ENCODE assay signal across 8 cellular contexts in the genomic region with DNA sequence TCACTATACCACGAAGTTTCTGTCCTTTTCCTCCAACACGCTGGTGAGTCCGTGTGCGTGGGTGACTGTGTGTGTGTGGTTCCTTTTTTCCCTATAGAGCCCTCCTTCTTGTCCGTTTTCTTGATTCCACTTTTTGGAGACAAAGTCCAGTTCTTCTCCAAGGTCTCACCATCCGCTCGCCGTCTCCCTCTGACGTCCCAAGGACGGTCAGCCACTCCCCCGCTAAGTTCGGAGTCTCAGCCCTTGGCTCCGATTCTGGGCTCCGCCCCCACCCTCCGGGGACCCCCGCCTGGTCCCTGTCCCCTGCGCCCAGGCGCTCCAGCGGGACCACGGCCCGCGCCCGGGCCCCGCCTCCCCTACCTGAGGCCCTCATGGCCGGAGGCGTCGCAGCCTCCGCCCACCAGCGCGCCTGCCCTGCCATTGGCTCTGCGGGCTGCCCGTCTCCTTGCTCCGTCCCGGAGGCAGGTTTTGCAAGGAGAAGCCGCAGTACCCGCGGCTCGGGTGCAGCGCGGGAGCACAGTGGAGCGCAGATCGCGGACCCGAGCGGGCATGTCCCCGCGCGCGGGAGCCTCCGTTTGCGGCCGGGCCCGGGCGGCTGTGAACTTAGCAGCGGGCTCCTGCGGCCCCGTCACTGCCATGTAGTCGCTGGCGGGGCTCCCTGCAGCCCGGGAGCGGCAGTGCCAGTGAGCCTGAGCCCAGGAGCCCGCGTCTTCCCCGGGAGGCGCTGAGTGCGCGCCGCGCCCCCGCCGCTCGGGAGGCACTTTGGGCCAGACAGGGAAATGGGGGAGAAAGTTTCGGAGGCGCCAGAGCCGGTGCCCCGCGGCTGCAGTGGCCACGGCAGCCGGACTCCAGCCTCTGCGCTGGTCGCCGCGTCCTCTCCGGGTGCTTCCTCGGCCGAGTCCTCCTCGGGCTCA. TPM values are rescaled to one million over a fixed set of nuclear protein-coding genes. Genes with fewer than 3 reads are reported as not detected.
DNase-seq lines count a peak whose midpoint lies in the region; ATAC-seq and TF ChIP-seq lines count a peak whose summit lies in the region.

A gene (plus strand): TSS at position 517 of the 914 bp plus-strand sequence. CDS start 263 bp downstream, at position 780.

- H3K27ac Mint-ChIP-seq in IgD-negative memory B cell: peak within 1 kb of the TSS in 1 of 3 donors; percentile 29
- H3K27ac Mint-ChIP-seq in activated T-helper 2 cell treated with anti-CD3 and anti-CD28 coated beads, Interferon-gamma antibody, Interleukin-2, Interleukin-4, amounts not matched to agents 10 μg/mL and 5 μg/mL and 100 μg/mL, durations not matched to agents 14 hours and 24 hours and 36 hours: no peak within 1 kb of the TSS
- H3K27ac Mint-ChIP-seq in natural killer cell treated with Interleukin-12 subunit alpha and Interleukin-12 subunit beta and Interleukin-15 and Interleukin-18, amount 100 ng/mL, for 72 hours: no peak within 1 kb of the TSS

- no peaks in the 10 kb centered on the region for H3K9me3 Mint-ChIP-seq in IgD-negative memory B cell
- no peaks in the 10 kb centered on the region for H3K9me3 Mint-ChIP-seq in activated T-helper 2 cell treated with anti-CD3 and anti-CD28 coated beads, Interferon-gamma antibody, Interleukin-2, Interleukin-4, amounts not matched to agents 10 μg/mL and 5 μg/mL and 100 μg/mL, durations not matched to agents 14 hours and 24 hours and 36 hours
- no peaks in the 10 kb centered on the region for H3K9me3 Mint-ChIP-seq in natural killer cell treated with Interleukin-12 subunit alpha and Interleukin-12 subunit beta and Interleukin-15 and Interleukin-18, amount 100 ng/mL, for 72 hours

- H3K27me3 Mint-ChIP-seq in IgD-negative memory B cell: peaks cover 23% of the 10 kb centered on the region
- H3K27me3 Mint-ChIP-seq in activated T-helper 2 cell treated with anti-CD3 and anti-CD28 coated beads, Interferon-gamma antibody, Interleukin-2, Interleukin-4, amounts not matched to agents 10 μg/mL and 5 μg/mL and 100 μg/mL, durations not matched to agents 14 hours and 24 hours and 36 hours (ENCODE audit: low read depth): peaks cover 64% of the 10 kb centered on the region
- peaks cover 31 to 70% of the 10 kb centered on the region in 2 donors for H3K27me3 Mint-ChIP-seq in natural killer cell treated with Interleukin-12 subunit alpha and Interleukin-12 subunit beta and Interleukin-15 and Interleukin-18, amount 100 ng/mL, for 72 hours

- DNase-seq in DMS153 treated with DMSO at 0.1 percent for 48 hours (lab: John Stamatoyannopoulos, UW; ENCODE audit: unreplicated experiment) (peak; percentile 42), OCI-M1 (lab: John Stamatoyannopoulos, UW) (peak; percentile 91), foreskin fibroblast (peak; percentile 83 to 93)
- DNase-seq in activated T-helper 2 cell treated with anti-CD3 and anti-CD28 coated beads, Interferon-gamma antibody, Interleukin-2, Interleukin-4, amounts not matched to agents 10 μg/mL and 5 μg/mL and 100 μg/mL, durations not matched to agents 14 hours and 24 hours and 36 hours (ENCODE audit: low spot score): peak; percentile 69
- DNase-seq in natural killer cell treated with Interleukin-12 subunit alpha and Interleukin-12 subunit beta and Interleukin-15 and Interleukin-18, amount 100 ng/mL, for 72 hours (ENCODE audit: low spot score): peak; percentile 75

- TF ChIP-seq CTCF in foreskin fibroblast (IDR thresholded peaks at IDR 0.05; ENCODE audit: low read depth, low read length): no peak
- TF ChIP-seq CTCF in subcutaneous adipose tissue (IDR thresholded peaks at IDR 0.05; ENCODE audit: low read depth): no peak

- peak within 1 kb of the TSS; percentile 85 to 96 (median 90) for H3K4me3 Mint-ChIP-seq in IgD-negative memory B cell
- H3K4me3 Mint-ChIP-seq in activated T-helper 2 cell treated with anti-CD3 and anti-CD28 coated beads, Interferon-gamma antibody, Interleukin-2, Interleukin-4, amounts not matched to agents 10 μg/mL and 5 μg/mL and 100 μg/mL, durations not matched to agents 14 hours and 24 hours and 36 hours (ENCODE audit: low read depth): peak within 1 kb of the TSS; percentile 80
- peak within 1 kb of the TSS; percentile 78 for H3K4me3 Mint-ChIP-seq in natural killer cell treated with Interleukin-12 subunit alpha and Interleukin-12 subunit beta and Interleukin-15 and Interleukin-18, amount 100 ng/mL, for 72 hours

- H3K36me3 Mint-ChIP-seq in IgD-negative memory B cell: no peaks in the 10 kb centered on the region
- H3K36me3 Mint-ChIP-seq in activated T-helper 2 cell treated with anti-CD3 and anti-CD28 coated beads, Interferon-gamma antibody, Interleukin-2, Interleukin-4, amounts not matched to agents 10 μg/mL and 5 μg/mL and 100 μg/mL, durations not matched to agents 14 hours and 24 hours and 36 hours (ENCODE audit: low read depth): no peaks in the 10 kb centered on the region
- H3K36me3 Mint-ChIP-seq in natural killer cell treated with Interleukin-12 subunit alpha and Interleukin-12 subunit beta and Interleukin-15 and Interleukin-18, amount 100 ng/mL, for 72 hours: no peaks in the 10 kb centered on the region

- intact Hi-C loops in activated T-helper 2 cell treated with anti-CD3 and anti-CD28 coated beads, Interferon-gamma antibody, Interleukin-2, Interleukin-4, amounts not matched to agents 10 μg/mL and 5 μg/mL and 100 μg/mL, durations not matched to agents 14 hours and 24 hours and 36 hours (cut with micrococcal nuclease): loop anchor here (5.0 kb wide), 1 partner anchor 289 kb away; no protein-coding TSS in a partner anchor

- H3K4me3 ChIP-seq in foreskin fibroblast (ENCODE audit: low read depth in 1 of 2, low read length in 2 of 2): peak within 1 kb of the TSS; percentile 45 to 55

- peaks cover 5 to 18% (median 12%) of the 10 kb centered on the region in 3 donors for H3K4me1 Mint-ChIP-seq in IgD-negative memory B cell
- peaks cover 10% of the 10 kb centered on the region for H3K4me1 Mint-ChIP-seq in activated T-helper 2 cell treated with anti-CD3 and anti-CD28 coated beads, Interferon-gamma antibody, Interleukin-2, Interleukin-4, amounts not matched to agents 10 μg/mL and 5 μg/mL and 100 μg/mL, durations not matched to agents 14 hours and 24 hours and 36 hours (ENCODE audit: low read depth)
- H3K4me1 Mint-ChIP-seq in natural killer cell treated with Interleukin-12 subunit alpha and Interleukin-12 subunit beta and Interleukin-15 and Interleukin-18, amount 100 ng/mL, for 72 hours (ENCODE audit: low read depth in 2 of 2): peaks cover 5% of the 10 kb centered on the region in 2 donors

- peak; percentile 97 for ATAC-seq in GM21619 (IDR thresholded peaks at IDR 0.05; ENCODE audit: unreplicated experiment)
- peak; percentile 92 to 94 for ATAC-seq in natural killer cell treated with Interleukin-12 subunit alpha and Interleukin-12 subunit beta and Interleukin-15 and Interleukin-18, amount 100 ng/mL, for 72 hours

RNA-seq across cellular contexts. Expression of the gene that starts here (rescaled TPM):
- polyA plus RNA-seq in IgD-negative memory B cell: 11.8 TPM
- total RNA-seq in activated T-helper 2 cell treated with anti-CD3 and anti-CD28 coated beads, Interferon-gamma antibody, Interleukin-2, Interleukin-4, amounts not matched to agents 10 μg/mL and 5 μg/mL and 100 μg/mL, durations not matched to agents 14 hours and 24 hours and 36 hours: 5.4 and 6.1 TPM in 2 replicates
- 10 to 100 TPM; 15.9 to 53.1 TPM for total RNA-seq in natural killer cell treated with Interleukin-12 subunit alpha and Interleukin-12 subunit beta and Interleukin-15 and Interleukin-18, amount 100 ng/mL, for 72 hours
- total RNA-seq in subcutaneous adipose tissue: 10 to 100 TPM; 35.2 to 60.7 (median 52.9) TPM

Comparison
In these comparisons a context has a peak if more than half of its experiments do, and no peak if none do; other contexts are left out.
1. Peak in every context shown above with its lines: DNase-seq, ATAC-seq and H3K4me3 ChIP-seq.